ENCODE assay signal across 19 cellular contexts in the genomic region with DNA sequence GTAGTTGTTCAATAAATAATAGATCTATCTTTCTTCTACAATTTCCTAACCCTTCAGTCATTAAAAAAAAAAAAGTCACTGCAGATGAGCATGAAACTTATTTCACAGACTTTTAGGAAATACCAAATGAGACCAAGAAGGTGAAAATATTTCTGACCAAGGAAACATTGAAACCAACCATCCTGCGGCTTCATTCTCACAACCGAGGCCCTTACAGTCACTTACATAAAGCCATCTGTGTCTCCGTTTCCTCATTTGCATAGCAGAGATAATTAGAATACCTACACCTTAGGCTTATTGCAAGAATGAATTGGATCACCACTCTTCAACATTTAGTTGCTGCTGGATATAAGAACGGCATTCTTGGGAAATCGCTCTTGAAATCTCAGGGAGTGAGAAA.
DNase-seq lines count a peak whose midpoint lies in the region; ATAC-seq, FAIRE-seq and TF ChIP-seq lines count a peak whose summit lies in the region.
"Had no signal": no experiment of that assay in that cellular context is flagged by ENCODE, and none has a peak within 500 bp of the region (broad histone marks: within the 10 kb centered on the region; RNA-seq: fewer than 3 reads in every experiment).

No MANE protein-coding gene starts in this region.

- H2AFZ ChIP-seq in Loucy (ENCODE audit: low read length) = no peak overlapping the region

- FAIRE-seq in D721Med (lab: Jason Lieb, UNC) = no peak
- FAIRE-seq: GM19239, H1 had no signal

- no peak for TF ChIP-seq POLR2A in gastroesophageal sphincter (IDR thresholded peaks at IDR 0.05)

- peak overlapping the region in 4 of 8 donors; percentile 15 to 76 (median 49) for H3K27ac Mint-ChIP-seq in CD8-positive, alpha-beta memory T cell
- peak overlapping the region in 1 of 2 donors; percentile 17 for H3K27ac Mint-ChIP-seq in effector memory CD8-positive, alpha-beta T cell
- H3K27ac Mint-ChIP-seq: CD14-positive monocyte; CD4-positive, alpha-beta memory T cell; H9 had no signal

- H3K9me3 ChIP-seq in CD8-positive, alpha-beta memory T cell (ENCODE audit: low read length) = no peaks in the 10 kb centered on the region
- H3K9me3 ChIP-seq in Loucy (ENCODE audit: insufficient read depth, low read depth, low read length) = no peaks in the 10 kb centered on the region
- no peaks in the 10 kb centered on the region for H3K9me3 ChIP-seq in gastroesophageal sphincter
- H3K9me3 ChIP-seq: BLaER1 had no signal

- no peak overlapping the region for H3K4me3 ChIP-seq in CD8-positive, alpha-beta memory T cell (ENCODE audit: low read length)
- H3K4me3 ChIP-seq in Loucy (ENCODE audit: low read length, poor library complexity, severe bottlenecking) (peak overlapping the region; percentile 11), gastroesophageal sphincter (no peak overlapping the region)
- H3K4me3 ChIP-seq: BLaER1 had no signal

- H3K79me2 ChIP-seq in Loucy (ENCODE audit: insufficient read depth, low read length) = peaks cover 85% of the 10 kb centered on the region

- H3K4me1 ChIP-seq in CD8-positive, alpha-beta memory T cell (ENCODE audit: insufficient read depth, low read length) = no peaks in the 10 kb centered on the region
- H3K4me1 ChIP-seq in Loucy (ENCODE audit: insufficient read depth, low read length, poor library complexity, severe bottlenecking) (peaks cover 68% of the 10 kb centered on the region), gastroesophageal sphincter (no peaks in the 10 kb centered on the region)
- H3K4me1 ChIP-seq: BLaER1 had no signal

- ATAC-seq in GM19351 (IDR thresholded peaks at IDR 0.05; ENCODE audit: unreplicated experiment) (peak; percentile 75), GM18861 (IDR thresholded peaks at IDR 0.05; ENCODE audit: unreplicated experiment) (no peak), gastroesophageal sphincter (no peak)
- peak; percentile 59 for ATAC-seq in effector memory CD8-positive, alpha-beta T cell (replicated peaks)

- no peak overlapping the region for H3K9ac ChIP-seq in Loucy (ENCODE audit: low read depth, low read length, poor library complexity, severe bottlenecking)
- H3K9ac ChIP-seq: BLaER1 had no signal

- no peaks in the 10 kb centered on the region for H3K36me3 Mint-ChIP-seq in CD8-positive, alpha-beta memory T cell
- H3K36me3 Mint-ChIP-seq in effector memory CD8-positive, alpha-beta T cell (ENCODE audit: insufficient read depth) = no peaks in the 10 kb centered on the region
- H3K36me3 Mint-ChIP-seq: CD14-positive monocyte; CD4-positive, alpha-beta memory T cell had no signal

- H3K9me2 ChIP-seq in Loucy (replicated peaks; ENCODE audit: low read depth, low read length) = no peaks in the 10 kb centered on the region

- no peaks in the 10 kb centered on the region for H3K36me3 ChIP-seq in CD8-positive, alpha-beta memory T cell (ENCODE audit: insufficient read depth, low read length)
- H3K36me3 ChIP-seq in Loucy (ENCODE audit: insufficient read depth, low read length) (no peaks in the 10 kb centered on the region), gastroesophageal sphincter (no peaks in the 10 kb centered on the region)
- H3K36me3 ChIP-seq: BLaER1 had no signal

- peaks cover 0 to 7% (median 0%) of the 10 kb centered on the region in 3 donors for H3K4me1 Mint-ChIP-seq in CD8-positive, alpha-beta memory T cell
- H3K4me1 Mint-ChIP-seq in effector memory CD8-positive, alpha-beta T cell (ENCODE audit: low read depth in 2 of 2) = peaks cover 0 to 17% of the 10 kb centered on the region in 2 donors
- H3K4me1 Mint-ChIP-seq: CD4-positive, alpha-beta memory T cell had no signal

- TF ChIP-seq CTCF in Loucy (conservative IDR thresholded peaks at IDR 0.05; ENCODE audit: low read length) = no peak
- TF ChIP-seq CTCF in gastroesophageal sphincter (IDR thresholded peaks at IDR 0.05) = no peak
- no peak for TF ChIP-seq CTCF in D721Med (IDR thresholded peaks at IDR 0.05; ENCODE audit: insufficient read depth, missing control alignments)

- H3K27ac ChIP-seq in CD8-positive, alpha-beta memory T cell (ENCODE audit: low read depth, low read length) = no peak overlapping the region
- no peak overlapping the region for H3K27ac ChIP-seq in gastroesophageal sphincter
- H3K27ac ChIP-seq: BLaER1 had no signal

- 99 to 100% methylated on average over 5 of the region's 5 CpGs for WGBS in gastroesophageal sphincter (ENCODE audit: low coverage in 1 of 2), 2 donors

- CTCF ChIA-PET in CD8-positive, alpha-beta memory T cell (lab: Charles Lee) = no interaction called here

- H3K9me3 Mint-ChIP-seq in CD8-positive, alpha-beta memory T cell = peaks cover 0 to 2% (median 0%) of the 10 kb centered on the region in 5 donors
- H3K9me3 Mint-ChIP-seq in effector memory CD8-positive, alpha-beta T cell = no peaks in the 10 kb centered on the region
- H3K9me3 Mint-ChIP-seq: CD14-positive monocyte, H9 had no signal

- H3K4me2 ChIP-seq in Loucy (ENCODE audit: low read depth, low read length, poor library complexity, severe bottlenecking) = peak overlapping the region; percentile 95
- H3K4me2 ChIP-seq: BLaER1 had no signal

- no peak for TF ChIP-seq EP300 in gastroesophageal sphincter (IDR thresholded peaks at IDR 0.05)

- no peak for DNase-seq in CD8-positive, alpha-beta memory T cell
- no peak for DNase-seq in effector memory CD8-positive, alpha-beta T cell
- DNase-seq in D721Med (ENCODE audit: insufficient read length, low spot score) = no peak
- DNase-seq: 8988T, Calu3, DMS153, DMS79, GDM1, H9, KG1 had no signal

- peaks cover 13% of the 10 kb centered on the region for H4K20me1 ChIP-seq in Loucy (ENCODE audit: insufficient read depth, low read length, poor library complexity, severe bottlenecking)
- H4K20me1 ChIP-seq: BLaER1 had no signal

- no peaks in the 10 kb centered on the region for H3K27me3 Mint-ChIP-seq in CD8-positive, alpha-beta memory T cell
- H3K27me3 Mint-ChIP-seq in effector memory CD8-positive, alpha-beta T cell = no peaks in the 10 kb centered on the region
- H3K27me3 Mint-ChIP-seq: CD4-positive, alpha-beta memory T cell had no signal

- H3K4me3 Mint-ChIP-seq in CD8-positive, alpha-beta memory T cell = peak overlapping the region in 6 of 7 donors; percentile 3 to 18 (median 10)
- H3K4me3 Mint-ChIP-seq in effector memory CD8-positive, alpha-beta T cell = peak overlapping the region in 1 of 2 donors; percentile 41
- H3K4me3 Mint-ChIP-seq: CD14-positive monocyte; CD4-positive, alpha-beta memory T cell; H9 had no signal

- POLR2A ChIA-PET in CD8-positive, alpha-beta memory T cell (lab: Charles Lee) = no interaction called here

- no peaks in the 10 kb centered on the region for H3F3A ChIP-seq in Loucy (ENCODE audit: low read depth)

- no peaks in the 10 kb centered on the region for H3K27me3 ChIP-seq in CD8-positive, alpha-beta memory T cell (ENCODE audit: insufficient read depth, low read length, poor library complexity, severe bottlenecking)
- H3K27me3 ChIP-seq in Loucy (ENCODE audit: insufficient read depth, low read length, poor library complexity, severe bottlenecking) (no peaks in the 10 kb centered on the region), gastroesophageal sphincter (no peaks in the 10 kb centered on the region)
- H3K27me3 ChIP-seq: BLaER1 had no signal

Comparison
In these comparisons a context has a peak if more than half of its experiments do, and no peak if none do; other contexts are left out.
1. ATAC-seq: peak in GM19351 (single experiment) and effector memory CD8-positive, alpha-beta T cell (single experiment); none in GM18861 (single experiment) and gastroesophageal sphincter (single experiment).